Comparison of ENCODE assay signal across 2 cellular contexts in the genomic region with DNA sequence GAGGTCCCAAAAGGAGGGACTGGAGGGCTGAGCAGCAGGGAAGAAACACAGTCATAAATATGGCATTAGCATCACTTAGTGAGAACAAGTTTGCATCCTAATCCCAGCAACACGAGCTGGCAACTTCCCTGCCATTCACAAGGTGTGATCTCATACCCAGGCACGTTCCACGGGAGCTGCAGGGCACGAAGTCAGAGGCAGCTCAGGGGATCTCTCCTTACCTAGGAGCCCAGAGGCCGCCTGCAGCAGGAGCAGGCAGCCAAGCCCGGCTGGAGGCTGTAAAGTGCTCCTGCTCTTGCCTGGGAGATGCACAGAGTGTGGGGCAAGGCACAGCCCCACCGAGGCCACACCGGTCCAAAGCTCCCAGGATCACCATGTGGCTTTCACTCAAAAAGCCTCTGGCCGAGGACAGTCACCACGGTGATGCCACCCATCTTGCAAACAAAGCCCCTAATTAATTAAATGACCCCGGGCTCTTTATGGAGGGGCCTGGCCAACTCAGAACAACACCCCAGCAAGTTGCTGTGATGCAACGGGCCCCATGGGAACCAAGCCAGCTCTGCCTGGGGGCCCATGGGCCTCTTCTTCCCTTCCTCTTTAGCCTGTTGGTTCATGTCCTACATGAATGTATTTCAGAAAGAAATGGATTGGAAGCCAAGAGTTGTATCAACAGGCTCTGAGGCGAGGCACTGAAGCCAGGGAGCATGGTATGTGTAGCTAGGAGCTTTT.
TF ChIP-seq lines count a peak whose summit lies in the region.

No MANE protein-coding gene starts in this region.

TF ChIP-seq in IMR-90, 13 proteins besides CTCF, POLR2A, EP300 and RAD21 (continued from another document):
- TF ChIP-seq CHD1 (IDR thresholded peaks at IDR 0.05; ENCODE audit: low read depth, low read length): no peak

TF ChIP-seq in GM12891, 5 proteins besides CTCF, POLR2A, EP300 and RAD21 (continued from another document):
- no peak for TF ChIP-seq PAX5 (IDR thresholded peaks at IDR 0.05; ENCODE audit: insufficient read depth, low read length, severe bottlenecking)
TF ChIP-seq in GM12891: peak in this region for 0.
